21 cellular contexts compared by ENCODE assay signal in the genomic region with DNA sequence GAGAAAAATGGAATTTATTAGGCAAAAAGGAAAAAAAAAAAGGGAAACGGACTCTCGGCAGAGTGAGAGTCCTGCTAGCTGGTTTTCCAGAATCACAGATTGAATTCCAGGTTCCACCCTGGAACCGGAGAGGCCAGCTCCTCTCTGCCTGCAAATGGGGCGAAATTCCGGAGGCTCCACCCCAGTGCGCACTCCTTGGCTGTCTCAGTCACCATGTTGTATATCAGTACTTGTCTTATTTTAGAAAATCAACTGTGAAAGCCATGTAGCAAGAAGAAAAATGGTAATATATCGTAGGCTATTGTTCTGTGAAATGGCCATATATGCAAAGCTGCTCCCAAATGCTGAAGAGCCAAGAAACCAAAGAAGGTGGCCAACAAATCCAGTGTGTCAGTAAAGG.
"Had no signal": no experiment of that assay in that cellular context is flagged by ENCODE, and none has a peak within 500 bp of the region (broad histone marks: within the 10 kb centered on the region; RNA-seq: fewer than 3 reads in every experiment).

No MANE protein-coding gene starts in this region.

- H3K4me3 ChIP-seq: colonic mucosa, gastrocnemius medialis, heart right ventricle, left lung, lower lobe of right lung, mucosa of descending colon had no signal

- H3K36me3 ChIP-seq: colonic mucosa, gastrocnemius medialis, heart right ventricle, left lung, lower lobe of right lung had no signal

- DNase-seq: colonic mucosa; cortex of kidney; effector CD8-positive, alpha-beta T cell; effector memory CD8-positive, alpha-beta T cell; endodermal cell; erythroblast; foreskin fibroblast; foreskin melanocyte; gastrocnemius medialis; glutamatergic neuron; head of caudate nucleus; heart right ventricle; hippocampal formation; left cardiac atrium; left lung; left ventricle myocardium superior; lower lobe of right lung; mesenchymal stem cell; mucosa of descending colon had no signal

- ATAC-seq: effector memory CD8-positive, alpha-beta T cell; esophagus mucosa; gastrocnemius medialis; heart right ventricle; left cardiac atrium; left lung; left ventricle myocardium superior; lower lobe of right lung; mucosa of descending colon had no signal

- H3K9me3 ChIP-seq: colonic mucosa, gastrocnemius medialis, heart right ventricle, left lung, lower lobe of right lung, mucosa of descending colon had no signal

- H3K27ac ChIP-seq: colonic mucosa, epithelial cell of prostate, gastrocnemius medialis, heart right ventricle, left lung, lower lobe of right lung had no signal

- H3K4me1 ChIP-seq: colonic mucosa, gastrocnemius medialis, left lung, lower lobe of right lung had no signal

- H3K27me3 ChIP-seq: colonic mucosa, gastrocnemius medialis, left lung had no signal
